ENCODE assay signal across 27 cellular contexts in the genomic region with DNA sequence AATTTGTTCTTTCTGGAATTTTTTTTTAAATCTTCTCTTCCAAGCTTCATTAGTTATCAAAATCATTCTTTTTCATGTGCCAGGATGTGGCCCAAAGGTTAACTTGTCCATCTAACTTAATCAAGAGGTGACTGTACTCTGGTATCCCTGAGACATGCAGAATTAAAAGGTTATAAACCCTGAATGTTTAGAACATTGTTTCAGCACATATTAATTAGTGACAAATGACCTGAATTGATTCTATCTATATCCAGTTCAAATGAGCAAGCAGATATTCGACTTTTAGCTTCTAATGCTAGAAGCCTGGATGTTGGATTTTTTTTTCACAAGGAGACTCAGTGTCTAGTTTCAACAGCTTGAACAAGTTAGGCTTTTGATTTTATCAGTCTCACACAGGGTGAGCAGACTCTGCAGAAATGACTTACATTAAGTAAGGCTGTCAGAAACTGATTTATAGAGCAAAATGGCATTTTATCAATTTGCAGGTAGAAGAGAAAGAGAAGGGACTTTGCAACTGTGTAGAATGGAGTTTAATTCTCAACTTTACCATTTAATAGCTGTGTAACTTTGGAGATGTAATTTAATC.
DNase-seq lines count a peak whose midpoint lies in the region; TF ChIP-seq lines count a peak whose summit lies in the region.
"Had no signal": no experiment of that assay in that cellular context is flagged by ENCODE, and none has a peak within 500 bp of the region (broad histone marks: within the 10 kb centered on the region; RNA-seq: fewer than 3 reads in every experiment).

No MANE protein-coding gene starts in this region.

- TF ChIP-seq EP300 in sigmoid colon (IDR thresholded peaks at IDR 0.05): no peak

- H3K36me3 ChIP-seq in sigmoid colon: no peaks in the 10 kb centered on the region
- H3K36me3 ChIP-seq: MG63, neural progenitor cell, thyroid gland, WERI-Rb-1 had no signal

- H3K27ac ChIP-seq in sigmoid colon (no peak overlapping the region), RWPE1 (no peak overlapping the region)
- H3K27ac ChIP-seq: body of pancreas, neural progenitor cell, psoas muscle, thyroid gland, WERI-Rb-1 had no signal

- TF ChIP-seq POLR2A in sigmoid colon (IDR thresholded peaks at IDR 0.05): no peak

- H3K27me3 ChIP-seq in sigmoid colon: no peaks in the 10 kb centered on the region
- H3K27me3 ChIP-seq: body of pancreas, MG63, neural progenitor cell, thyroid gland had no signal

- DNase-seq in AG10803 (ENCODE audit: low read depth): peak; percentile 33
- peak; percentile 21 for DNase-seq in NCI-H2171 treated with DMSO at 0.1 percent for 48 hours (lab: John Stamatoyannopoulos, UW)
- DNase-seq in dedifferentiated amniotic fluid mesenchymal stem cell (ENCODE audit: extremely low spot score): peak; percentile 26
- DNase-seq in midbrain (lab: John Stamatoyannopoulos, UW): peak; percentile 50
- no peak for DNase-seq in NCI-H1694 treated with DMSO at 0.1 percent for 48 hours (lab: John Stamatoyannopoulos, UW)
- no peak for DNase-seq in ecto neural progenitor cell (ENCODE audit: low spot score)
- no peak for DNase-seq in sigmoid colon
- DNase-seq in RWPE1 (ENCODE audit: low spot score): no peak
- DNase-seq: activated CD4-positive, alpha-beta T cell treated with anti-CD3 and anti-CD28 coated beads for 48 hours; activated CD8-positive, alpha-beta memory T cell treated with anti-CD3 and anti-CD28 coated beads for 24 hours; activated effector memory CD4-positive, alpha-beta T cell treated with anti-CD3 and anti-CD28 coated beads, Interleukin-2, amount 50 U/mL, for 16 hours; activated naive CD8-positive, alpha-beta T cell treated with anti-CD3 and anti-CD28 coated beads, Interleukin-2, amount 50 U/mL, for 24 hours; body of pancreas; cerebellar nuclear complex; GDM1; KG1; MG63; NCI-H1105 treated with DMSO at 0.1 percent for 48 hours; NCI-H2029 treated with DMSO at 0.1 percent for 48 hours; NCI-H446; psoas muscle; stimulated activated naive CD8-positive, alpha-beta T cell treated with anti-CD3 and anti-CD28 coated beads, Interleukin-15, Interleukin-2, amounts not matched to agents 100 U/mL and 50 U/mL, for 24 hours; SW 1271; T-helper 9 cell; thyroid gland; WERI-Rb-1 had no signal

- H3K4me1 ChIP-seq in sigmoid colon: no peaks in the 10 kb centered on the region
- H3K4me1 ChIP-seq: psoas muscle had no signal

- intact Hi-C loops in sigmoid colon (cut with DNase I): no loop called here

- CTCF ChIA-PET in RWPE1 (lab: Yijun Ruan, JAX): no interaction called here

- no peak for TF ChIP-seq CTCF in AG10803 (conservative IDR thresholded peaks at IDR 0.05; ENCODE audit: low read length)
- no peak for TF ChIP-seq CTCF in sigmoid colon (IDR thresholded peaks at IDR 0.05)
- no peak for TF ChIP-seq CTCF in RWPE1 (conservative IDR thresholded peaks at IDR 0.05; ENCODE audit: low read depth)

- no peaks in the 10 kb centered on the region for H3K9me3 ChIP-seq in sigmoid colon
- H3K9me3 ChIP-seq: body of pancreas, MG63, psoas muscle, thyroid gland had no signal

- WGBS in sigmoid colon, 2 donors: 0 to 36% methylated on average over 1 of the region's 1 CpG

- H3K4me3 ChIP-seq in AG10803 (ENCODE audit: low read length): no peak overlapping the region
- H3K4me3 ChIP-seq in sigmoid colon: no peak overlapping the region
- H3K4me3 ChIP-seq: body of pancreas, MG63, neural progenitor cell, psoas muscle, thyroid gland had no signal

- POLR2A ChIA-PET in RWPE1 (lab: Yijun Ruan, JAX; ENCODE audit: low non-redundant PET): no interaction called here

Comparison
In these comparisons a context has a peak if more than half of its experiments do, and no peak if none do; other contexts are left out.
1. DNase-seq: peak in AG10803 (single experiment), NCI-H2171 treated with DMSO at 0.1 percent for 48 hours (single experiment), dedifferentiated amniotic fluid mesenchymal stem cell (single experiment) and midbrain (single experiment); none in NCI-H1694 treated with DMSO at 0.1 percent for 48 hours (single experiment), ecto neural progenitor cell (single experiment), sigmoid colon (single experiment) and RWPE1 (single experiment).